7 cellular contexts compared by ENCODE assay signal in the genomic region with DNA sequence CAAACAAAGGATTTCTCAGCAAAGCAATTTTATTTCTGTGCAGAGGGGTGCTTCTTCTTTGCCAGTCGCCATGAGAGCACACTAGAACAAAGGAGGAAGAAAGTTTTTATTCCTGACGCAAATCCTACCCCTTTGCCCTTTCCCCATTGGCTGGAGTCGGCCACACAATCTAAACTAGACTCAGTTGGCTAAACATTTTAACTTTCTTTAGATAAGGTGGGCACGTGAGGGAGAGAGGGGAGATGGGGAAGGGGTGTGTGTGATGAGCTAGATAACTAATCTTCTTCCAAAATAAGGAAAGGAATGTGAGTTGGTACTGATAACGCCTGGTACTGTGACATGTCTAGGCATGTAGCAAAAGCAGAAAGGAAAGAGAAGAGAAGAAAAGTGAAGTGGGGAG. TPM values are rescaled to one million over a fixed set of nuclear protein-coding genes. Genes with fewer than 3 reads are reported as not detected.
DNase-seq lines count a peak whose midpoint lies in the region; ATAC-seq and TF ChIP-seq lines count a peak whose summit lies in the region.

No MANE protein-coding gene starts in this region.

- CTCF ChIA-PET in HCT116 (lab: Charles Lee): interaction anchor here (1.2 kb wide), 1 partner anchor 119 kb away, joined by 3 read pairs; no protein-coding TSS in a partner anchor
- CTCF ChIA-PET in GM10248 (lab: Yijun Ruan, JAX): interaction anchor here (0.9 to 2.6 kb wide), 7 partner anchors 8 to 91 kb away, joined by 3 to 15 read pairs (median 4); no protein-coding TSS in a partner anchor

- H3K4me1 Mint-ChIP-seq in activated naive CD8-positive, alpha-beta T cell treated with anti-CD3 and anti-CD28 coated beads, Interleukin-2, amount 10 ng/mL, durations not matched to agents 7 days and 5 days: peaks cover 41% of the 10 kb centered on the region

- no peak for TF ChIP-seq RAD21 in HCT116 (IDR thresholded peaks at IDR 0.05; ENCODE audit: low read depth)

- H3K4me2 ChIP-seq in HCT116 (ENCODE audit: low read length): no peak overlapping the region

- H3K36me3 ChIP-seq in HCT116 (ENCODE audit: control insufficient read depth in 1 of 2, insufficient read depth in 2 of 2, low read length in 2 of 2) (no peaks in the 10 kb centered on the region), stomach smooth muscle (ENCODE audit: control insufficient read depth in 2 of 2, insufficient read depth in 2 of 2, low read length in 2 of 2) (no peaks in the 10 kb centered on the region)

- H3K4me3 ChIP-seq in HCT116 (replicated peaks in 1 of 2; ENCODE audit: low read depth in 1 of 2, low read length in 2 of 2): no peak overlapping the region
- peak overlapping the region; percentile 39; the same call in 1 of the 2 replicates for H3K4me3 ChIP-seq in iPS-18c (ENCODE audit: insufficient read depth, low read depth, low read length)
- H3K4me3 ChIP-seq in stomach smooth muscle (ENCODE audit: low read length in 2 of 2): peak overlapping the region; percentile 72 to 85

- H3K36me3 Mint-ChIP-seq in activated naive CD8-positive, alpha-beta T cell treated with anti-CD3 and anti-CD28 coated beads, Interleukin-2, amount 10 ng/mL, durations not matched to agents 7 days and 5 days: peaks cover 31% of the 10 kb centered on the region

- H3K9ac ChIP-seq in HCT116 (ENCODE audit: low read length) (no peak overlapping the region), stomach smooth muscle (ENCODE audit: low read length in 2 of 2) (peak overlapping the region; percentile 52 to 84)

- H3K9me2 ChIP-seq in HCT116 (ENCODE audit: insufficient read depth): no peaks in the 10 kb centered on the region

- H3K4me1 ChIP-seq in HCT116 (ENCODE audit: control insufficient read depth in 1 of 2, insufficient read depth in 2 of 2, low read length in 2 of 2) (peaks cover 2 to 3% of the 10 kb centered on the region in 2 experiments; a peak in 2 of 4 replicates), stomach smooth muscle (ENCODE audit: control insufficient read depth, insufficient read depth, low read length) (peaks cover 6% of the 10 kb centered on the region)

- H3K79me2 ChIP-seq in HCT116 (ENCODE audit: insufficient read depth, low read length): no peaks in the 10 kb centered on the region

- H2AFZ ChIP-seq in HCT116 (ENCODE audit: low read depth, low read length, poor library complexity, severe bottlenecking): peak overlapping the region; percentile 7

- TF ChIP-seq POLR2A in HCT116 (IDR thresholded peaks at IDR 0.05; ENCODE audit: borderline replicate concordance, extremely low read depth, insufficient read depth, insufficient read length): no peak

- peaks cover 13% of the 10 kb centered on the region for H3K27me3 ChIP-seq in HCT116 (ENCODE audit: insufficient read depth, low read length)
- no peaks in the 10 kb centered on the region for H3K27me3 ChIP-seq in stomach smooth muscle (ENCODE audit: control insufficient read depth in 1 of 2, insufficient read depth in 2 of 2, low read length in 2 of 2)

- intact Hi-C loops in HCT116 (cut with micrococcal nuclease): no loop called here

- ATAC-seq in HCT116: no peak
- ATAC-seq in activated naive CD8-positive, alpha-beta T cell treated with anti-CD3 and anti-CD28 coated beads, Interleukin-2, amount 10 ng/mL, durations not matched to agents 7 days and 5 days (ENCODE audit: low read depth): no peak

- TF ChIP-seq CTCF in HCT116 (IDR thresholded peaks at IDR 0.05 in 2 of 3, conservative IDR thresholded peaks at IDR 0.05 in 1 of 3; ENCODE audit: borderline replicate concordance in 1 of 3, insufficient read depth in 1 of 3, low read depth in 2 of 3, low read length in 2 of 3) (no peak), GM10248 (IDR thresholded peaks at IDR 0.05; ENCODE audit: control extremely low read depth, extremely low read depth, low read depth, missing control alignments) (no peak)

- RAD21 ChIA-PET in HCT116 (lab: Charles Lee; ENCODE audit: low non-redundant PET in 1 of 2, low total read pairs in 2 of 2, uncharacterized antibody in 2 of 2, unreplicated experiment in 2 of 2): no interaction called here

- H3K27ac ChIP-seq in HCT116 (ENCODE audit: low read depth, low read length) (no peak overlapping the region), stomach smooth muscle (ENCODE audit: low read length) (peak overlapping the region; percentile 61)

- no peak for DNase-seq in HCT116 (ENCODE audit: low read depth, low spot score)
- no peak for DNase-seq in activated naive CD8-positive, alpha-beta T cell treated with anti-CD3 and anti-CD28 coated beads, Interleukin-2, amount 10 ng/mL, durations not matched to agents 7 days and 5 days
- no peak for DNase-seq in activated gamma-delta T cell (lab: John Stamatoyannopoulos, UW)
- DNase-seq in GM10248 (ENCODE audit: extremely low spot score): no peak
- no peak for DNase-seq in SW 1271 (lab: John Stamatoyannopoulos, UW)

- POLR2A ChIA-PET in HCT116 (lab: Charles Lee) (no interaction called here), GM10248 (lab: Yijun Ruan, JAX) (no interaction called here)
- POLR2A ChIA-PET in activated naive CD8-positive, alpha-beta T cell treated with anti-CD3 and anti-CD28 coated beads, Interleukin-2, amount 10 ng/mL, durations not matched to agents 7 days and 5 days (lab: Charles Lee): interaction anchor here (0.8 to 4.5 kb wide), 10 partner anchors 10 to 540 kb away, joined by 3 to 72 read pairs (median 6); a partner anchor contains a TSS

- H3K9me3 Mint-ChIP-seq in activated naive CD8-positive, alpha-beta T cell treated with anti-CD3 and anti-CD28 coated beads, Interleukin-2, amount 10 ng/mL, durations not matched to agents 7 days and 5 days: no peaks in the 10 kb centered on the region

- H3K27me3 Mint-ChIP-seq in activated naive CD8-positive, alpha-beta T cell treated with anti-CD3 and anti-CD28 coated beads, Interleukin-2, amount 10 ng/mL, durations not matched to agents 7 days and 5 days: no peaks in the 10 kb centered on the region

- H4K20me1 ChIP-seq in HCT116 (ENCODE audit: insufficient read depth): no peaks in the 10 kb centered on the region

- no TSS peak for BruUV-seq in HCT116 (replicated peaks; lab: Mats Ljungman, UMichigan)

- H3K4me3 Mint-ChIP-seq in activated naive CD8-positive, alpha-beta T cell treated with anti-CD3 and anti-CD28 coated beads, Interleukin-2, amount 10 ng/mL, durations not matched to agents 7 days and 5 days: peak overlapping the region; percentile 96

- H3K9me3 ChIP-seq in HCT116 (ENCODE audit: control insufficient read depth in 1 of 2, insufficient read depth in 1 of 2, low read depth in 1 of 2, low read length in 2 of 2) (no peaks in the 10 kb centered on the region), iPS-18c (ENCODE audit: control insufficient read depth, insufficient read depth, low read length) (no peaks in the 10 kb centered on the region), stomach smooth muscle (ENCODE audit: control insufficient read depth in 2 of 2, low read length in 2 of 2) (no peaks in the 10 kb centered on the region)

- peak overlapping the region; percentile 99 for H3K27ac Mint-ChIP-seq in activated naive CD8-positive, alpha-beta T cell treated with anti-CD3 and anti-CD28 coated beads, Interleukin-2, amount 10 ng/mL, durations not matched to agents 7 days and 5 days

TF ChIP-seq in HCT116, 20 proteins besides CTCF, POLR2A, EP300 and RAD21:
- TF ChIP-seq TCF7L2 (IDR thresholded peaks at IDR 0.05; ENCODE audit: borderline replicate concordance, extremely low read depth, insufficient read depth, insufficient read length) (no peak), ZFX (IDR thresholded peaks at IDR 0.05) (no peak), EZH2phosphoT487 (IDR thresholded peaks at IDR 0.05; ENCODE audit: borderline replicate concordance) (no peak)

RNA-seq across cellular contexts. Expression of a gene that starts 0.6 kb away (rescaled TPM):
- total RNA-seq in HCT116 (2021; ENCODE audit: unreplicated experiment): 0.61 TPM
- 0.25 and 0.42 TPM in 2 replicates for polyA plus RNA-seq in HCT116 (2012)
- 100 to 1,000 TPM; 341 to 369 TPM for total RNA-seq in activated naive CD8-positive, alpha-beta T cell treated with anti-CD3 and anti-CD28 coated beads, Interleukin-2, amount 10 ng/mL, durations not matched to agents 7 days and 5 days

RNA-seq across cellular contexts. Expression of a gene that starts 5.3 kb away (rescaled TPM):
- 13.7 TPM for total RNA-seq in HCT116 (2021; ENCODE audit: unreplicated experiment)
- 9.9 and 12.0 TPM in 2 replicates for polyA plus RNA-seq in HCT116 (2012)
- total RNA-seq in activated naive CD8-positive, alpha-beta T cell treated with anti-CD3 and anti-CD28 coated beads, Interleukin-2, amount 10 ng/mL, durations not matched to agents 7 days and 5 days: 10 to 100 TPM; 33.1 to 36.4 TPM

RNA-seq across cellular contexts. Expression of a gene that starts 46.0 kb away (rescaled TPM):
- not detected for total RNA-seq in HCT116 (2021; ENCODE audit: unreplicated experiment)
- not detected in 2 replicates for polyA plus RNA-seq in HCT116 (2012)
- total RNA-seq in activated naive CD8-positive, alpha-beta T cell treated with anti-CD3 and anti-CD28 coated beads, Interleukin-2, amount 10 ng/mL, durations not matched to agents 7 days and 5 days: under 1 TPM; 0.86 to 0.99 TPM

Comparison
In these comparisons a context has a peak if more than half of its experiments do, and no peak if none do; other contexts are left out.
1. H3K4me3 ChIP-seq: peak in iPS-18c (single experiment) and stomach smooth muscle (2 of 2); none in HCT116 (0 of 2).
2. RNA of a gene that starts 0.6 kb away (total RNA-seq): 341 to 369 TPM in activated naive CD8-positive, alpha-beta T cell treated with anti-CD3 and anti-CD28 coated beads, Interleukin-2, amount 10 ng/mL, durations not matched to agents 7 days and 5 days; 0.61 TPM in HCT116 (single experiment); every median in the first group is over 100 times any median in the second.